Comparison of ENCODE assay signal across 9 cellular contexts in the genomic region with DNA sequence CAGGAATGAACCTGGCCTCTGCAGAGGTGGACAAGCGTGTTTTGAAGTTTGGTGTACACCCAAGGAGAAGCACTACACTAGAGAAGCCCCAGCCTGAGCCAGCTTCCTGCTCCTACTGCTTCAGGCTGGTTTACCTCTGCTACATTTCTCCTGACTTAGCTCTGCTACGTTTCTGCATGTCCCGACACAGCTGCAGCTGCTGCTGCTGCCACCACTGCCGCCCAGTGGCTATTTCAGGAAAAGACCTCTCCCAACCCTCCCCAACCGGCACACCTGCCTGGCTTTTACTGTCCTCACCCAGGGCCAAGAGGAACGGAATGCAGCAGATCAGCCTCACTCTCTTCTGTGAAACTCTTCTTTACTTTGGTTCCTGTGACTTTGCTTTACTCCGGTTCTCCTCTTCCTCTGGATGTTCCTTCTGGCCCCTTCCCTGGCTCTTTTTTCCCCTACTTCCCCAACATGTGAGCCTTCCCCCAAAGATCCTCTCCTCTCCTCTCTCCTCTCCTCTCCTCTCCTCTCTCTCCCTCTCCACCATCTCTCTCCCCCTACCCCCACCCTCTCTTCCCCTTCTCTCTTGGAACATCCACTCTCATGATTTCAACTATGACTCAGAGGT. TPM values are rescaled to one million over a fixed set of nuclear protein-coding genes. Genes with fewer than 3 reads are reported as not detected.
A peak's percentile ranks its signal among the peaks of the same experiment; 100 is the strongest.
DNase-seq lines count a peak whose midpoint lies in the region; ATAC-seq and TF ChIP-seq lines count a peak whose summit lies in the region.
"Had no signal": no experiment of that assay in that cellular context is flagged by ENCODE, and none has a peak within 500 bp of the region (broad histone marks: within the 10 kb centered on the region; RNA-seq: fewer than 3 reads in every experiment).

No MANE protein-coding gene starts in this region.

- CTCF ChIA-PET in naive thymus-derived CD4-positive, alpha-beta T cell (lab: Charles Lee): no interaction called here

- peaks cover 0 to 8% (median 0%) of the 10 kb centered on the region in 5 donors for H3K36me3 Mint-ChIP-seq in naive thymus-derived CD4-positive, alpha-beta T cell

- peak; percentile 62 for TF ChIP-seq CTCF in LNCAP (IDR thresholded peaks at IDR 0.05)

- no peak overlapping the region for H3K27ac Mint-ChIP-seq in naive thymus-derived CD4-positive, alpha-beta T cell

- no peaks in the 10 kb centered on the region for H3K27me3 ChIP-seq in naive thymus-derived CD4-positive, alpha-beta T cell (ENCODE audit: control insufficient read depth in 2 of 2, insufficient read depth in 2 of 2, low read length in 2 of 2)

- H3K36me3 ChIP-seq in naive thymus-derived CD4-positive, alpha-beta T cell (ENCODE audit: control insufficient read depth in 2 of 3, insufficient read depth in 3 of 3, low read length in 3 of 3): no peaks in the 10 kb centered on the region

- DNase-seq in Ammon's horn (ENCODE audit: low spot score) (peak; percentile 2), SK-MEL-5 (ENCODE audit: low read depth, low spot score) (peak; percentile 62), ecto neural progenitor cell (ENCODE audit: low spot score) (peak; percentile 64), T-helper 9 cell (no peak), activated gamma-delta T cell (lab: John Stamatoyannopoulos, UW) (no peak)
- peak in 5 of 9 donors; percentile 2 to 23 (median 4) for DNase-seq in naive thymus-derived CD4-positive, alpha-beta T cell

- peak; percentile 54 for ATAC-seq in GM18867 (IDR thresholded peaks at IDR 0.05; ENCODE audit: unreplicated experiment)
- ATAC-seq in naive thymus-derived CD4-positive, alpha-beta T cell: no peak

- H3K4me1 Mint-ChIP-seq in naive thymus-derived CD4-positive, alpha-beta T cell: peaks cover 0 to 2% (median 0%) of the 10 kb centered on the region in 7 donors

- in situ Hi-C loops in SK-MEL-5 (cut with HindIII; ENCODE audit: low pct_unique_long_range_greater_than_20kb, low sequenced_read_pairs): no loop called here

- peaks cover 0 to 1% (median 0%) of the 10 kb centered on the region in 11 donors for H3K9me3 Mint-ChIP-seq in naive thymus-derived CD4-positive, alpha-beta T cell

- no peak overlapping the region for H3K4me3 Mint-ChIP-seq in naive thymus-derived CD4-positive, alpha-beta T cell

- no peaks in the 10 kb centered on the region for H3K4me1 ChIP-seq in naive thymus-derived CD4-positive, alpha-beta T cell (ENCODE audit: control insufficient read depth in 2 of 2, insufficient read depth in 2 of 2, low read length in 2 of 2)

- POLR2A ChIA-PET in naive thymus-derived CD4-positive, alpha-beta T cell (lab: Charles Lee): no interaction called here

- intact Hi-C loops in naive thymus-derived CD4-positive, alpha-beta T cell (cut with micrococcal nuclease): loop anchor here (2.0 to 5.0 kb wide), 2 partner anchors 66 to 169 kb away; no protein-coding TSS in a partner anchor

- no peak overlapping the region for H3K27ac ChIP-seq in naive thymus-derived CD4-positive, alpha-beta T cell (ENCODE audit: low read depth, low read length)

- no peaks in the 10 kb centered on the region for H3K9me3 ChIP-seq in naive thymus-derived CD4-positive, alpha-beta T cell (ENCODE audit: control insufficient read depth in 2 of 3, low read length in 3 of 3)

- no peak overlapping the region for H3K4me3 ChIP-seq in naive thymus-derived CD4-positive, alpha-beta T cell (ENCODE audit: low read length)

- H3K27me3 Mint-ChIP-seq in naive thymus-derived CD4-positive, alpha-beta T cell: no peaks in the 10 kb centered on the region

RNA-seq across cellular contexts. Expression of a gene that starts 3.1 kb away (rescaled TPM):
- total RNA-seq in SK-MEL-5 (2014; rRNA removed; shearing (Covaris generic)): not detected in 2 replicates
- not detected in 2 replicates for polyA plus RNA-seq in SK-MEL-5 (2015; cell fraction: cytosol; rRNA removed)
- polyA plus RNA-seq in SK-MEL-5 (2015; cell fraction: nucleus; rRNA removed): 0.84 TPM in 1 of 2 replicates, not detected in the other
- under 1 TPM; 0.22 to 0.74 (median 0.39) TPM for total RNA-seq in naive thymus-derived CD4-positive, alpha-beta T cell
- polyA plus RNA-seq in naive thymus-derived CD4-positive, alpha-beta T cell: not detected
- total RNA-seq: temporal lobe had no signal

RNA-seq across cellular contexts. Expression of a gene that starts 5.1 kb away (rescaled TPM):
- total RNA-seq in SK-MEL-5 (2014; rRNA removed; shearing (Covaris generic)): not detected in 2 replicates
- polyA plus RNA-seq in SK-MEL-5 (2015; cell fraction: cytosol; rRNA removed): not detected in 2 replicates
- not detected in 2 replicates for polyA plus RNA-seq in SK-MEL-5 (2015; cell fraction: nucleus; rRNA removed)
- total RNA-seq in naive thymus-derived CD4-positive, alpha-beta T cell: not detected
- not detected for polyA plus RNA-seq in naive thymus-derived CD4-positive, alpha-beta T cell
- total RNA-seq: temporal lobe had no signal

RNA-seq across cellular contexts. Expression of a gene that starts 18.9 kb away (rescaled TPM):
- not detected in 2 replicates for total RNA-seq in SK-MEL-5 (2014; rRNA removed; shearing (Covaris generic))
- not detected in 2 replicates for polyA plus RNA-seq in SK-MEL-5 (2015; cell fraction: cytosol; rRNA removed)
- not detected in 2 replicates for polyA plus RNA-seq in SK-MEL-5 (2015; cell fraction: nucleus; rRNA removed)
- total RNA-seq in naive thymus-derived CD4-positive, alpha-beta T cell: not detected
- not detected for polyA plus RNA-seq in naive thymus-derived CD4-positive, alpha-beta T cell
- total RNA-seq: temporal lobe had no signal

RNA-seq across cellular contexts. Expression of a gene that starts 26.7 kb away (rescaled TPM):
- 110 and 111 TPM in 2 replicates for total RNA-seq in SK-MEL-5 (2014; rRNA removed; shearing (Covaris generic))
- 98.2 and 107 TPM in 2 replicates for polyA plus RNA-seq in SK-MEL-5 (2015; cell fraction: cytosol; rRNA removed)
- 71.4 and 90.5 TPM in 2 replicates for polyA plus RNA-seq in SK-MEL-5 (2015; cell fraction: nucleus; rRNA removed)
- total RNA-seq in naive thymus-derived CD4-positive, alpha-beta T cell: 10 to 100 TPM in 4 of 5 experiments, 1 to 10 TPM in 1; 5.9 to 34.1 (median 10.8) TPM
- polyA plus RNA-seq in naive thymus-derived CD4-positive, alpha-beta T cell: 10 to 100 TPM; 25.6 to 36.7 TPM

RNA-seq across cellular contexts. Expression of a gene that starts 26.8 kb away (rescaled TPM):
- 18.2 and 19.1 TPM in 2 replicates for total RNA-seq in SK-MEL-5 (2014; rRNA removed; shearing (Covaris generic))
- 19.5 and 22.4 TPM in 2 replicates for polyA plus RNA-seq in SK-MEL-5 (2015; cell fraction: cytosol; rRNA removed)
- polyA plus RNA-seq in SK-MEL-5 (2015; cell fraction: nucleus; rRNA removed): 8.6 and 12.5 TPM in 2 replicates
- 10 to 100 TPM in 1 of 5 experiments, under 1 TPM in 3, not detected in 1; 0.20 to 26.5 (median 0.21) TPM for total RNA-seq in naive thymus-derived CD4-positive, alpha-beta T cell
- not detected for polyA plus RNA-seq in naive thymus-derived CD4-positive, alpha-beta T cell

Comparison
In these comparisons a context has a peak if more than half of its experiments do, and no peak if none do; other contexts are left out.
1. DNase-seq: peak in Ammon's horn (single experiment), SK-MEL-5 (single experiment), ecto neural progenitor cell (single experiment) and naive thymus-derived CD4-positive, alpha-beta T cell (5 of 9); none in T-helper 9 cell (single experiment) and activated gamma-delta T cell (single experiment).